In genomic region chr3:29385056-29385455, GRCh38 we compare ENCODE assay signal across 10 cellular contexts.
DNase-seq lines count a peak whose midpoint lies in the region; ATAC-seq and TF ChIP-seq lines count a peak whose summit lies in the region.
"Had no signal": no experiment of that assay in that cellular context is flagged by ENCODE, and none has a peak within 500 bp of the region (broad histone marks: within the 10 kb centered on the region; RNA-seq: fewer than 3 reads in every experiment).

No MANE protein-coding gene starts in this region.

- TF ChIP-seq CTCF in coronary artery (IDR thresholded peaks at IDR 0.05) (no peak), left lung (IDR thresholded peaks at IDR 0.05) (no peak), transverse colon (IDR thresholded peaks at IDR 0.05) (no peak), right lobe of liver (IDR thresholded peaks at IDR 0.05) (no peak)

- in situ Hi-C loops in transverse colon (cut with MboI; ENCODE audit: low pct_ligation_motif_present in 1 of 4, low pct_unique_long_range_greater_than_20kb in 1 of 4, low sequenced_read_pairs in 3 of 4), result no loop called here

- peak overlapping the region; percentile 8 for H3K4me3 ChIP-seq in coronary artery
- no peak overlapping the region for H3K4me3 ChIP-seq in left lung
- no peak overlapping the region for H3K4me3 ChIP-seq in transverse colon
- H3K4me3 ChIP-seq in right lobe of liver, result no peak overlapping the region
- H3K4me3 ChIP-seq: GM12878 had no signal

- no peaks in the 10 kb centered on the region for H3K36me3 ChIP-seq in left lung
- no peaks in the 10 kb centered on the region for H3K36me3 ChIP-seq in transverse colon
- no peaks in the 10 kb centered on the region for H3K36me3 ChIP-seq in right lobe of liver

- TF ChIP-seq POLR2A in transverse colon (IDR thresholded peaks at IDR 0.05) (no peak), right lobe of liver (IDR thresholded peaks at IDR 0.05) (no peak)

- 77 to 79% methylated on average over 3 of the region's 3 CpGs for WGBS in transverse colon (ENCODE audit: low coverage in 1 of 2), 2 donors
- WGBS in right lobe of liver (ENCODE audit: insufficient coverage, low coverage, low lambda C conversion rate, missing lambda C conversion rate), result 74% methylated on average over 3 of the region's 3 CpGs

- H3K27me3 ChIP-seq in left lung (no peaks in the 10 kb centered on the region), transverse colon (no peaks in the 10 kb centered on the region), right lobe of liver (no peaks in the 10 kb centered on the region)

- peak overlapping the region; percentile 63 to 70 for H3K27ac ChIP-seq in coronary artery
- no peak overlapping the region for H3K27ac ChIP-seq in left lung
- H3K27ac ChIP-seq in transverse colon, result peak overlapping the region in 3 of 4 donors; percentile 2 to 56 (median 14)
- no peak overlapping the region for H3K27ac ChIP-seq in right lobe of liver

- intact Hi-C loops in left lung (cut with DNase I), result no loop called here
- intact Hi-C loops in transverse colon (cut with DNase I; ENCODE audit: low total_unique reads), result no loop called here
- intact Hi-C loops in right lobe of liver (cut with DNase I), result no loop called here

- ATAC-seq in left lung (peak; percentile 21), right lobe of liver (no peak)
- ATAC-seq: activated naive CD4-positive, alpha-beta T cell treated with anti-CD3 and anti-CD28 coated beads, Interleukin-2, amount 50 U/mL, for 72 hours; GM12878 had no signal

- peak; percentile 90 for DNase-seq in NCI-H2029 treated with DMSO at 0.1 percent for 48 hours (lab: John Stamatoyannopoulos, UW)
- no peak for DNase-seq in coronary artery (ENCODE audit: low spot score)
- DNase-seq in left lung, result no peak
- DNase-seq in transverse colon, result no peak
- no peak for DNase-seq in epidermal melanocyte (ENCODE audit: insufficient read length, low spot score)
- no peak for DNase-seq in NCI-H1092 (lab: John Stamatoyannopoulos, UW)
- no peak for DNase-seq in right lobe of liver
- DNase-seq: activated CD4-positive, alpha-beta memory T cell treated with anti-CD3 and anti-CD28 coated beads, Interleukin-2, amount 10 ng/mL, durations not matched to agents 7 days and 5 days had no signal

- H3K4me1 ChIP-seq in left lung (no peaks in the 10 kb centered on the region), transverse colon (peaks cover 0 to 4% (median 2%) of the 10 kb centered on the region in 4 donors), right lobe of liver (no peaks in the 10 kb centered on the region)

- TF ChIP-seq EP300 in transverse colon (IDR thresholded peaks at IDR 0.05; ENCODE audit: low read depth), result no peak

- H3K9me3 ChIP-seq in left lung, result no peaks in the 10 kb centered on the region
- no peaks in the 10 kb centered on the region for H3K9me3 ChIP-seq in transverse colon
- H3K9me3 ChIP-seq in right lobe of liver, result no peaks in the 10 kb centered on the region

Comparison
In these comparisons a context has a peak if more than half of its experiments do, and no peak if none do; other contexts are left out.
1. H3K27ac ChIP-seq: peak in coronary artery (2 of 2) and transverse colon (3 of 4); none in left lung (0 of 2) and right lobe of liver (0 of 3).